In genomic region chr2:120932472-120932871, GRCh38 we compare ENCODE assay signal across 18 cellular contexts.
A peak's percentile ranks its signal among the peaks of the same experiment; 100 is the strongest.
DNase-seq lines count a peak whose midpoint lies in the region; ATAC-seq, FAIRE-seq and TF ChIP-seq lines count a peak whose summit lies in the region.
"Had no signal": no experiment of that assay in that cellular context is flagged by ENCODE, and none has a peak within 500 bp of the region (broad histone marks: within the 10 kb centered on the region; RNA-seq: fewer than 3 reads in every experiment).

No MANE protein-coding gene starts in this region.

- H3K27me3 Mint-ChIP-seq in WTC11 (ENCODE audit: low read depth), result no peaks in the 10 kb centered on the region
- H3K27me3 Mint-ChIP-seq in osteocyte (ENCODE audit: unreplicated experiment), result no peaks in the 10 kb centered on the region
- no peaks in the 10 kb centered on the region for H3K27me3 Mint-ChIP-seq in activated CD4-positive, alpha-beta T cell treated with anti-CD3 and anti-CD28 coated beads, Interleukin-2, amount 10 ng/mL, durations not matched to agents 24 days and 14 days

- H3K18ac ChIP-seq in mesenchymal stem cell (ENCODE audit: low read depth in 1 of 2, low read length in 2 of 2), result peak overlapping the region; percentile 6 to 13

- no peak overlapping the region for H3K27ac ChIP-seq in mesenchymal stem cell (ENCODE audit: low read length, poor library complexity, severe bottlenecking)
- H3K27ac ChIP-seq in Peyer's patch, result no peak overlapping the region
- H3K27ac ChIP-seq: C4-2B had no signal

- peaks cover 26% of the 10 kb centered on the region for H3K4me1 Mint-ChIP-seq in WTC11
- H3K4me1 Mint-ChIP-seq in osteocyte (ENCODE audit: unreplicated experiment), result peaks cover 50% of the 10 kb centered on the region
- no peaks in the 10 kb centered on the region for H3K4me1 Mint-ChIP-seq in activated CD4-positive, alpha-beta T cell treated with anti-CD3 and anti-CD28 coated beads, Interleukin-2, amount 10 ng/mL, durations not matched to agents 24 days and 14 days

- H3K23ac ChIP-seq in mesenchymal stem cell (ENCODE audit: low read length in 2 of 2), result no peak overlapping the region

- no peak overlapping the region for H3K14ac ChIP-seq in mesenchymal stem cell (ENCODE audit: low read length in 2 of 2)

- H3K4me1 ChIP-seq in mesenchymal stem cell (ENCODE audit: control insufficient read depth, insufficient read depth, low read depth, low read length), result peaks cover 60% of the 10 kb centered on the region
- H3K4me1 ChIP-seq in Peyer's patch, result peaks cover 0 to 33% (median 2%) of the 10 kb centered on the region in 4 donors

- H3K36me3 Mint-ChIP-seq in WTC11, result peaks cover 35% of the 10 kb centered on the region
- H3K36me3 Mint-ChIP-seq in osteocyte (ENCODE audit: unreplicated experiment), result peaks cover 24% of the 10 kb centered on the region
- no peaks in the 10 kb centered on the region for H3K36me3 Mint-ChIP-seq in activated CD4-positive, alpha-beta T cell treated with anti-CD3 and anti-CD28 coated beads, Interleukin-2, amount 10 ng/mL, durations not matched to agents 24 days and 14 days (ENCODE audit: low read depth)

- no peak overlapping the region for H2BK5ac ChIP-seq in mesenchymal stem cell (ENCODE audit: low read depth, low read length, poor library complexity, severe bottlenecking)

- no peak overlapping the region for H2BK120ac ChIP-seq in mesenchymal stem cell (ENCODE audit: low read depth, low read length)

- FAIRE-seq in urothelium cell line (lab: Jason Lieb, UNC), result peak; percentile 37

- no peak overlapping the region for H4K8ac ChIP-seq in mesenchymal stem cell (ENCODE audit: low read length)

- H3K27ac Mint-ChIP-seq in WTC11 (peak overlapping the region; percentile 68; the same call in 1 of the 2 replicates), osteocyte (ENCODE audit: unreplicated experiment) (peak overlapping the region; percentile 54)
- H3K27ac Mint-ChIP-seq in activated CD4-positive, alpha-beta T cell treated with anti-CD3 and anti-CD28 coated beads, Interleukin-2, amount 10 ng/mL, durations not matched to agents 24 days and 14 days, result no peak overlapping the region

- H3K4me3 Mint-ChIP-seq in WTC11 (no peak overlapping the region), osteocyte (ENCODE audit: unreplicated experiment) (no peak overlapping the region)
- no peak overlapping the region for H3K4me3 Mint-ChIP-seq in activated CD4-positive, alpha-beta T cell treated with anti-CD3 and anti-CD28 coated beads, Interleukin-2, amount 10 ng/mL, durations not matched to agents 24 days and 14 days
- H3K4me3 Mint-ChIP-seq: H9 had no signal

- peak overlapping the region; percentile 24 for H2AK5ac ChIP-seq in mesenchymal stem cell (ENCODE audit: low read length, severe bottlenecking)

- no peak overlapping the region for H3K4me3 ChIP-seq in mesenchymal stem cell (ENCODE audit: insufficient read depth in 1 of 2, low read depth in 1 of 2, low read length in 2 of 2)
- no peak overlapping the region for H3K4me3 ChIP-seq in Peyer's patch

- no peak for TF ChIP-seq CTCF in WTC11 (IDR thresholded peaks at IDR 0.05)
- no peak for TF ChIP-seq CTCF in osteocyte (IDR thresholded peaks at IDR 0.05)
- no peak for TF ChIP-seq CTCF in Peyer's patch (IDR thresholded peaks at IDR 0.05)

- H3K36me3 ChIP-seq in mesenchymal stem cell (ENCODE audit: control insufficient read depth in 1 of 2, insufficient read depth in 2 of 2, low read depth in 1 of 2, low read length in 2 of 2), result peaks cover 6 to 23% of the 10 kb centered on the region in 2 experiments
- no peaks in the 10 kb centered on the region for H3K36me3 ChIP-seq in Peyer's patch

- WGBS in mesenchymal stem cell, result 93% methylated on average over 7 of the region's 7 CpGs

- CTCF ChIA-PET in WTC11 (lab: Charles Lee), result interaction anchor here (1.0 to 1.1 kb wide), 2 partner anchors 153 to 237 kb away, joined by 3 to 5 read pairs; no protein-coding TSS in a partner anchor

- H3K9ac ChIP-seq in mesenchymal stem cell (ENCODE audit: low read length), result no peak overlapping the region

- peak overlapping the region; percentile 7 for H2BK15ac ChIP-seq in mesenchymal stem cell (ENCODE audit: low read depth, poor library complexity, severe bottlenecking)

- intact Hi-C loops in activated CD4-positive, alpha-beta T cell treated with anti-CD3 and anti-CD28 coated beads, Interleukin-2, amount 10 ng/mL, durations not matched to agents 24 days and 14 days (cut with micrococcal nuclease), result no loop called here

- H3K9me3 Mint-ChIP-seq in WTC11 (peaks cover 7% of the 10 kb centered on the region), osteocyte (ENCODE audit: unreplicated experiment) (no peaks in the 10 kb centered on the region)
- no peaks in the 10 kb centered on the region for H3K9me3 Mint-ChIP-seq in activated CD4-positive, alpha-beta T cell treated with anti-CD3 and anti-CD28 coated beads, Interleukin-2, amount 10 ng/mL, durations not matched to agents 24 days and 14 days

- H4K91ac ChIP-seq in mesenchymal stem cell (ENCODE audit: low read length), result peak overlapping the region; percentile 56

- H3K9me3 ChIP-seq in mesenchymal stem cell (ENCODE audit: control insufficient read depth, low read length) (no peaks in the 10 kb centered on the region), Peyer's patch (no peaks in the 10 kb centered on the region)

- H3K79me1 ChIP-seq in mesenchymal stem cell (replicated peaks; ENCODE audit: low read length, poor library complexity, severe bottlenecking), result peaks cover 27% of the 10 kb centered on the region

- TF ChIP-seq POLR2A in Peyer's patch (IDR thresholded peaks at IDR 0.05), result no peak

- peak overlapping the region in 1 of 2 experiments; percentile 23 for H2BK12ac ChIP-seq in mesenchymal stem cell (ENCODE audit: low read length in 2 of 2)

- H3K27me3 ChIP-seq in mesenchymal stem cell (ENCODE audit: control insufficient read depth in 1 of 2, insufficient read depth in 1 of 2, low read length in 2 of 2) (no peaks in the 10 kb centered on the region), Peyer's patch (no peaks in the 10 kb centered on the region)

- H2AFZ ChIP-seq in mesenchymal stem cell (ENCODE audit: low read depth, low read length), result no peak overlapping the region

- no peak for ATAC-seq in WTC11

- no peak overlapping the region for H3K4me2 ChIP-seq in mesenchymal stem cell (ENCODE audit: low read length, poor library complexity, severe bottlenecking)

- DNase-seq in WTC11 (ENCODE audit: low spot score) (no peak), mesenchymal stem cell (no peak), osteocyte (ENCODE audit: extremely low spot score, unreplicated experiment) (no peak), urothelium cell line (ENCODE audit: low spot score) (no peak), SIG-M5 (lab: John Stamatoyannopoulos, UW) (no peak), Peyer's patch (no peak)
- no peak for DNase-seq in activated CD4-positive, alpha-beta T cell treated with anti-CD3 and anti-CD28 coated beads, Interleukin-2, amount 10 ng/mL, durations not matched to agents 24 days and 14 days
- DNase-seq: AML-193, DMS 273 treated with DMSO at 0.1 percent for 48 hours, DND-41, H9, KBM-7, NCI-H1694 treated with DMSO at 0.1 percent for 48 hours, NCI-H2227 treated with DMSO at 0.1 percent for 48 hours, NCI-H510A treated with DMSO at 0.1 percent for 48 hours, NCI-H774, OCI-M1 had no signal

- peak overlapping the region in 1 of 2 experiments; percentile 62 for H3K4ac ChIP-seq in mesenchymal stem cell (ENCODE audit: low read depth in 1 of 2, low read length in 2 of 2)

- POLR2A ChIA-PET in WTC11 (lab: Charles Lee), result no interaction called here

TF ChIP-seq in WTC11, 78 proteins besides CTCF, POLR2A, EP300 and RAD21:
- TF ChIP-seq ZNF232 (CRISPR knock-in tag; IDR thresholded peaks at IDR 0.05) (no peak), ATF1 (CRISPR knock-in tag; IDR thresholded peaks at IDR 0.05) (no peak)
